ENCODE assay signal across 23 cellular contexts in the genomic region with DNA sequence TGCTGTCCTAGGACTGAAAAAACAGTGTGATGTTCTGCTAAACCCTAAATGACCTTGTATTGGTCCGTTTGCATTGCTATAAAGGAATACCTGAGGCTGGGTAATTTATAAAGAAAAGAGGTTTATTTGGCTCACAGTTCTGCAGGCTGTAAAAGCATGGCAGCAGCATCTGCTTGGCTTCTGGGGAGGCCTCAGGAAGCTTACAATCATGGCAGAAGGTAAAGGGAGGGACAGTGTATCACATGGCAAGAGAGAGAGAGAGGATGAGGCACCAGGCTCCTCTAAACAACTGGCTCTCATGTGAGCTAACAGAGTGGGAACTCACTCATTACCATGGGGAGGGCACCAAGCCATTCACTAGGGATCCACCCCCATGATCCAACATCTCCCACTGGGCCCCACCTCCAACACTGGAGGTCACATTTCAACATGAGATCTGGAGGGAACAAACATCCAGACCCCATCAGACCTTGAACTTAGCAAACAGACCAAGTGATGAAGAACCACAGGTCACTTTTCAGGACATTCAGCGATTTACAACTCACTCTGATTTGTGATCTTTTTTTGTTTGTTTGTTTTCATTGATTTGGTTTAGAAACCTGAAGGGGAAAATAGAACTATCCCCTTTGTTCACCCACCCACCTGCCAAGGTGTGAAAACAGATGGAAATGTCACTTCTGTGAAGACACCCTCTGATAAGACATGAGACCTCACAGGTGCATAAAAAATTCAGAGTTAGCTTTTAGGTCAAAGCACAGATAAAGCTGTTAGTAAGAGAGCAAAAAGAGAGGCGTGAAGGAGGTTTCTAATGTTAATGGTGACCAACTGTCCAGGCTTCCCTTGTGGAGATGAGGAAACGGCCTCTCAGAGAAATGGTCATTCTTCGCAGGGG.
DNase-seq lines count a peak whose midpoint lies in the region; ATAC-seq, FAIRE-seq and TF ChIP-seq lines count a peak whose summit lies in the region.
"Had no signal": no experiment of that assay in that cellular context is flagged by ENCODE, and none has a peak within 500 bp of the region (broad histone marks: within the 10 kb centered on the region; RNA-seq: fewer than 3 reads in every experiment).

No MANE protein-coding gene starts in this region.

- H3K9me3 Mint-ChIP-seq in WTC11 (peaks cover 10% of the 10 kb centered on the region), naive B cell (peaks cover 0 to 3% (median 0%) of the 10 kb centered on the region in 7 donors)
- H3K9me3 Mint-ChIP-seq in stimulated activated memory B cell treated with anti-CD40 and anti-IgM and Interleukin-4, amounts not matched to agents 10 μg/mL and 1 μg/mL and 100 μg/mL, for 72 hours, result peaks cover 5% of the 10 kb centered on the region

- peak overlapping the region in 2 of 3 experiments; percentile 0 to 31; a peak in 2 of 6 replicates for H3K4me3 ChIP-seq in HepG2 (replicated peaks in 1 of 3; ENCODE audit: insufficient read depth in 1 of 3, low read depth in 2 of 3, low read length in 3 of 3)
- H3K4me3 ChIP-seq: BLaER1, GM23338 had no signal

- TF ChIP-seq RAD21 in HepG2 (CRISPR knock-in tag; IDR thresholded peaks at IDR 0.05), result no peak

- FAIRE-seq in HepG2 (lab: Jason Lieb, UNC), result peak; percentile 93
- FAIRE-seq: D721Med, GM12891, GM18507 had no signal

- 11% methylated on average over 5 of the region's 5 CpGs for WGBS in HepG2 (ENCODE audit: low lambda C conversion rate)

- no peak for TF ChIP-seq CTCF in WTC11 (IDR thresholded peaks at IDR 0.05)
- TF ChIP-seq CTCF in HepG2 (CRISPR knock-in tag; IDR thresholded peaks at IDR 0.05), result no peak

- no peaks in the 10 kb centered on the region for H3K27me3 Mint-ChIP-seq in WTC11 (ENCODE audit: low read depth)
- no peaks in the 10 kb centered on the region for H3K27me3 Mint-ChIP-seq in naive B cell
- no peaks in the 10 kb centered on the region for H3K27me3 Mint-ChIP-seq in stimulated activated memory B cell treated with anti-CD40 and anti-IgM and Interleukin-4, amounts not matched to agents 10 μg/mL and 1 μg/mL and 100 μg/mL, for 72 hours
- H3K27me3 Mint-ChIP-seq: CD4-positive, CD25-positive, alpha-beta regulatory T cell had no signal

- peak overlapping the region; percentile 64 for H3K4me2 ChIP-seq in HepG2 (ENCODE audit: low read depth, low read length)
- H3K4me2 ChIP-seq: BLaER1, GM23338 had no signal

- intact Hi-C loops in HepG2 (cut with micrococcal nuclease; ENCODE audit: unreplicated experiment), result loop anchor here (2.0 to 10.0 kb wide), 3 partner anchors 64 to 104 kb away; a partner anchor contains a TSS

- H3K27me3 ChIP-seq in HepG2 (ENCODE audit: control insufficient read depth in 1 of 2, insufficient read depth in 2 of 2, low read length in 2 of 2), result no peaks in the 10 kb centered on the region
- H3K27me3 ChIP-seq: BLaER1 had no signal

- POLR2A ChIA-PET in WTC11 (lab: Charles Lee) (no interaction called here), HepG2 (lab: Yijun Ruan, JAX) (interaction anchor here (0.9 to 1.4 kb wide), 4 partner anchors 8 to 79 kb away, joined by 3 read pairs; no protein-coding TSS in a partner anchor)

- H3K36me3 Mint-ChIP-seq in WTC11 (0 out of 2 replicates have a peak, but pooled peaks cover 3% of the 10 kb centered on the region), naive B cell (peaks cover 6 to 14% of the 10 kb centered on the region in 2 donors)
- H3K36me3 Mint-ChIP-seq in stimulated activated memory B cell treated with anti-CD40 and anti-IgM and Interleukin-4, amounts not matched to agents 10 μg/mL and 1 μg/mL and 100 μg/mL, for 72 hours, result peaks cover 14% of the 10 kb centered on the region
- H3K36me3 Mint-ChIP-seq: CD4-positive, CD25-positive, alpha-beta regulatory T cell; CD8-positive, alpha-beta T cell had no signal

- BruUV-seq in HepG2 (replicated peaks; lab: Mats Ljungman, UMichigan), result no TSS peak

- in situ Hi-C loops in HepG2 (cut with HindIII; ENCODE audit: extremely low pct_ligation_motif_present, low pct_unique_long_range_greater_than_20kb), result no loop called here

- H3K4me1 Mint-ChIP-seq in WTC11, result peaks cover 3% of the 10 kb centered on the region; the same call in 1 of the 2 replicates
- H3K4me1 Mint-ChIP-seq in naive B cell, result peaks cover 38 to 73% (median 69%) of the 10 kb centered on the region in 3 donors
- H3K4me1 Mint-ChIP-seq in stimulated activated memory B cell treated with anti-CD40 and anti-IgM and Interleukin-4, amounts not matched to agents 10 μg/mL and 1 μg/mL and 100 μg/mL, for 72 hours, result peaks cover 46% of the 10 kb centered on the region
- H3K4me1 Mint-ChIP-seq: CD4-positive, CD25-positive, alpha-beta regulatory T cell had no signal

- ATAC-seq in WTC11, result no peak
- peak; percentile 94 for ATAC-seq in HepG2
- ATAC-seq in naive B cell (ENCODE audit: low read depth in 2 of 2), result no peak
- no peak for ATAC-seq in stimulated activated memory B cell treated with anti-CD40 and anti-IgM and Interleukin-4, amounts not matched to agents 10 μg/mL and 1 μg/mL and 100 μg/mL, for 72 hours
- ATAC-seq: CD8-positive, alpha-beta T cell; GM23338; HCT116 had no signal

- TF ChIP-seq EP300 in HepG2 (IDR thresholded peaks at IDR 0.05; ENCODE audit: low read depth in 2 of 2, low read length in 2 of 2) (peak; percentile 18 to 84; a peak in 3 of 4 replicates), HepG2 (CRISPR knock-in tag; IDR thresholded peaks at IDR 0.05; ENCODE audit: borderline replicate concordance) (peak; percentile 57; the same call in 1 of the 2 replicates)

- DNase-seq in WTC11 (ENCODE audit: low spot score), result no peak
- DNase-seq in HepG2 (ENCODE audit: low spot score), result peak; percentile 90
- no peak for DNase-seq in naive B cell
- DNase-seq in NCI-H1105 (lab: John Stamatoyannopoulos, UW), result no peak
- DNase-seq in stimulated activated CD4-positive, alpha-beta T cell treated with anti-CD3 and anti-CD28 coated beads, Interleukin-2, amount 100 ng/mL, for 24 hours, result no peak
- no peak for DNase-seq in NCI-H146 treated with DMSO at 0.1 percent for 48 hours (lab: John Stamatoyannopoulos, UW; ENCODE audit: unreplicated experiment)
- DNase-seq in NCI-H2196 treated with DMSO at 0.1 percent for 48 hours (lab: John Stamatoyannopoulos, UW; ENCODE audit: unreplicated experiment), result no peak
- DNase-seq: Caco-2; CD4-positive, CD25-positive, alpha-beta regulatory T cell; CD8-positive, alpha-beta T cell; DMS 273 treated with DMSO at 0.1 percent for 48 hours; DMS53; DMS79 treated with DMSO at 0.1 percent for 48 hours; GF-D8; H9 had no signal

- H3K27ac Mint-ChIP-seq in WTC11 (no peak overlapping the region), naive B cell (peak overlapping the region; percentile 23 to 88 (median 64))
- H3K27ac Mint-ChIP-seq in stimulated activated memory B cell treated with anti-CD40 and anti-IgM and Interleukin-4, amounts not matched to agents 10 μg/mL and 1 μg/mL and 100 μg/mL, for 72 hours, result peak overlapping the region; percentile 90
- H3K27ac Mint-ChIP-seq: CD4-positive, CD25-positive, alpha-beta regulatory T cell; CD8-positive, alpha-beta T cell; GM23338 had no signal

- no peak overlapping the region for H2AFZ ChIP-seq in HepG2 (ENCODE audit: low read length)

- H4K20me1 ChIP-seq in HepG2 (ENCODE audit: insufficient read depth, low read length), result no peaks in the 10 kb centered on the region
- H4K20me1 ChIP-seq: BLaER1 had no signal

- H3K36me3 ChIP-seq in HepG2 (replicated peaks in 1 of 2; ENCODE audit: control insufficient read depth in 1 of 2, insufficient read depth in 2 of 2, low read length in 2 of 2), result no peaks in the 10 kb centered on the region
- H3K36me3 ChIP-seq: BLaER1 had no signal

- no peak overlapping the region for H3K4me3 Mint-ChIP-seq in WTC11
- peak overlapping the region in 2 of 8 donors; percentile 5 to 74 for H3K4me3 Mint-ChIP-seq in naive B cell
- H3K4me3 Mint-ChIP-seq in stimulated activated memory B cell treated with anti-CD40 and anti-IgM and Interleukin-4, amounts not matched to agents 10 μg/mL and 1 μg/mL and 100 μg/mL, for 72 hours, result no peak overlapping the region
- H3K4me3 Mint-ChIP-seq: CD4-positive, CD25-positive, alpha-beta regulatory T cell; CD8-positive, alpha-beta T cell; GM23338; H9 had no signal

- peaks cover 33% of the 10 kb centered on the region for H3K4me1 ChIP-seq in HepG2 (ENCODE audit: insufficient read depth, low read length)
- H3K4me1 ChIP-seq: BLaER1 had no signal

- TF ChIP-seq POLR2A in HepG2 (IDR thresholded peaks at IDR 0.05; ENCODE audit: insufficient read depth in 1 of 2, low read depth in 2 of 2, low read length in 2 of 2), result no peak

- H3K27ac ChIP-seq in HepG2 (ENCODE audit: extremely low read length, insufficient read depth, low read length), result peak overlapping the region; percentile 64
- H3K27ac ChIP-seq: BLaER1, C4-2B had no signal

- no peaks in the 10 kb centered on the region for H3K9me3 ChIP-seq in HepG2 (ENCODE audit: low read length)
- H3K9me3 ChIP-seq: BLaER1, Caco-2 had no signal

- H3K79me2 ChIP-seq in HepG2 (ENCODE audit: insufficient read depth, low read length), result no peaks in the 10 kb centered on the region

- CTCF ChIA-PET in WTC11 (lab: Charles Lee), result no interaction called here
- CTCF ChIA-PET in HepG2 (lab: Yijun Ruan, JAX; ENCODE audit: low intra/inter-chr PET ratio, low total read pairs), result no interaction called here

- no peak overlapping the region for H3K9ac ChIP-seq in HepG2 (ENCODE audit: insufficient read depth, low read depth, low read length)
- H3K9ac ChIP-seq: BLaER1 had no signal

TF ChIP-seq in WTC11, 78 proteins besides CTCF, POLR2A, EP300 and RAD21:
- TF ChIP-seq GRHL2 (CRISPR knock-in tag; IDR thresholded peaks at IDR 0.05; ENCODE audit: insufficient replicate concordance, severe bottlenecking) (no peak), GABPB1 (CRISPR knock-in tag; IDR thresholded peaks at IDR 0.05) (0 out of 2 replicates have a peak, but pooled peaks have one; percentile 35)

TF ChIP-seq in HepG2, 621 proteins besides CTCF, POLR2A, EP300 and RAD21 (continues in another document):
- no peak for TF ChIP-seq ZNF749 (CRISPR knock-in tag; IDR thresholded peaks at IDR 0.05; ENCODE audit: borderline replicate concordance)
- TF ChIP-seq, protein P1, sequence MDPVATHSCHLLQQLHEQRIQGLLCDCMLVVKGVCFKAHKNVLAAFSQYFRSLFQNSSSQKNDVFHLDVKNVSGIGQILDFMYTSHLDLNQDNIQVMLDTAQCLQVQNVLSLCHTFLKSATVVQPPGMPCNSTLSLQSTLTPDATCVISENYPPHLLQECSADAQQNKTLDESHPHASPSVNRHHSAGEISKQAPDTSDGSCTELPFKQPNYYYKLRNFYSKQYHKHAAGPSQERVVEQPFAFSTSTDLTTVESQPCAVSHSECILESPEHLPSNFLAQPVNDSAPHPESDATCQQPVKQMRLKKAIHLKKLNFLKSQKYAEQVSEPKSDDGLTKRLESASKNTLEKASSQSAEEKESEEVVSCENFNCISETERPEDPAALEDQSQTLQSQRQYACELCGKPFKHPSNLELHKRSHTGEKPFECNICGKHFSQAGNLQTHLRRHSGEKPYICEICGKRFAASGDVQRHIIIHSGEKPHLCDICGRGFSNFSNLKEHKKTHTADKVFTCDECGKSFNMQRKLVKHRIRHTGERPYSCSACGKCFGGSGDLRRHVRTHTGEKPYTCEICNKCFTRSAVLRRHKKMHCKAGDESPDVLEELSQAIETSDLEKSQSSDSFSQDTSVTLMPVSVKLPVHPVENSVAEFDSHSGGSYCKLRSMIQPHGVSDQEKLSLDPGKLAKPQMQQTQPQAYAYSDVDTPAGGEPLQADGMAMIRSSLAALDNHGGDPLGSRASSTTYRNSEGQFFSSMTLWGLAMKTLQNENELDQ (CRISPR knock-in tag; IDR thresholded peaks at IDR 0.05; ENCODE audit: borderline replicate concordance), result no peak
- no peak for TF ChIP-seq TOE1 (CRISPR knock-in tag; IDR thresholded peaks at IDR 0.05)
